Comparison of ENCODE assay signal across 30 cellular contexts in the genomic region with DNA sequence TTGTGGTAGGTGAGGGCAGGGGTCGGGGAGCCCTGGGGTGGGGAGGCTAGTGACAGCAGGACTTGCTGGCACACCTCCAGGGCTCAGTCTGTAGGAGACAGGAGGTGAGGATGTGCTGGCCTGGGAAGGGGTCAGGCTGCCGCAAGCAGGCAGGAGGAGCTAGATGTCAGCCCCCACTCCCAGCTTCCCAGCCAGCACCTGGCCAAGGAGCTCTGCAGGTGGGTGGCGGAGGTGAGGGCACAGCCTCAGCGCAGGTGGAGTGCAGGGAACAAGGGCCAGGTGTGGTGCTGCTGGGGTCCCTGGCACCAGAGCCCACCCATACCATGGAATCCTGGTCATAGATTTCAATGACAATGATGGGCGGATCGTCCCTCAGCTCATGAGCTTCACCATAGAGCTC. TPM values are rescaled to one million over a fixed set of nuclear protein-coding genes. Genes with fewer than 3 reads are reported as not detected.
"Had no signal": no experiment of that assay in that cellular context is flagged by ENCODE, and none has a peak within 500 bp of the region (broad histone marks: within the 10 kb centered on the region; RNA-seq: fewer than 3 reads in every experiment).

No MANE protein-coding gene starts in this region.

- H3K4me3 ChIP-seq: SJSA1 had no signal

- H3K36me3 ChIP-seq: SJSA1, WERI-Rb-1 had no signal

- H3K4me1 ChIP-seq: SJSA1 had no signal

- ATAC-seq: activated CD8-positive, alpha-beta T cell treated with anti-CD3 and anti-CD28 coated beads, Interleukin-2, amount 10 ng/mL, durations not matched to agents 7 days and 5 days; T-cell; T-helper 17 cell had no signal

- H3K9me3 ChIP-seq: SJSA1, SK-N-SH had no signal

- FAIRE-seq: bronchial epithelial cell had no signal

- H3K27me3 ChIP-seq: SJSA1 had no signal

- DNase-seq: activated CD4-positive, alpha-beta T cell treated with anti-CD3 and anti-CD28 coated beads for 1 hour; activated CD4-positive, alpha-beta T cell treated with anti-CD3 and anti-CD28 coated beads for 48 hours; activated CD4-positive, alpha-beta T cell treated with anti-CD3 and anti-CD28 coated beads, Interleukin-2, amount 50 U/mL, for 4 hours; activated CD4-positive, CD25-positive, alpha-beta regulatory T cell; activated CD8-positive, alpha-beta T cell treated with anti-CD3 and anti-CD28 coated beads, Interleukin-2, amount 10 ng/mL, durations not matched to agents 7 days and 5 days; activated gamma-delta T cell; activated naive CD4-positive, alpha-beta T cell treated with Interleukin-2 at 50 U/mL for 16 hours; activated T-cell treated with anti-CD3 and anti-CD28 coated beads, Interleukin-2, amount 50 U/mL, for 24 hours; anterior cingulate cortex; caudate nucleus; MM.1S; MV-4-11; NCI-H1092; NCI-H1436 treated with DMSO at 0.1 percent for 48 hours; NCI-H1694 treated with DMSO at 0.1 percent for 48 hours; NCI-H2029; NCI-H2227 treated with DMSO at 0.1 percent for 48 hours; NCI-H446; NCI-H510A treated with DMSO at 0.1 percent for 48 hours; NCI-H526 treated with DMSO at 0.1 percent for 48 hours; SHP77 treated with DMSO at 0.1 percent for 48 hours; SK-N-SH; T-cell; T-helper 17 cell; T1000; WERI-Rb-1 had no signal

- H3K27ac ChIP-seq: KMS-11, SJSA1 had no signal

- H3K9ac ChIP-seq: KMS-11, SK-N-SH had no signal

RNA-seq across cellular contexts. Expression of a gene that starts 2.9 kb away (rescaled TPM):
- total RNA-seq: bronchial epithelial cell, RPMI7951, SJSA1 had no signal
- polyA plus RNA-seq: SK-N-SH had no signal
